In the genomic region with DNA sequence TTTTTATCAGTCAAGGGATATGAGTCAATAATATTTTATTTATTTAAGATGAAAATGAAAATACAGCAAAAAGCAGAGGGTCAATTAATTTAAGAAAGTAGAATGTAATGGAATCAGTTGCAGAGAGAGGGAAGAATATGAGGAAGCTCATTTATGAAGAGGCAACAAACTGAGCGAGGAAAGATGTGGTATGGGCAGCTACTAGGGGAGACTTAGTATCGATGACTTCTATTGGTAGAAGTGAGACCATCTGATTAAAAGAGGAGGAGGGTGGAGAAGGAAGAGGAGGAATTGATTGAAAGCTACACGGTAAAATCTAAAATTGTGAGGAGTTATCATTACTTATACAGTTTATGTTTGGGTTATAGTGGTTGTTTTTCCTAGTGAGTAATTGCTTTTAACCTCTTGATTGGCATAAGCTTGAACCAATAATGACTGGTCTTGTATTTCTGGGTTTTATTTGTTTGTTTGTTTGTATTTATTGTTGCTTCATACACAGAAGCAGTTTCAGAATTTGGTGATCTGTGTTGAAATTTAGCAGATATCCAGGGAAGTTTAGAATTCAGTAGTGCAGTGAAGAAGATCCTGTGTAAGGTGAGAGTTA, we compare ENCODE assay signal across 1 cellular context.
TF ChIP-seq lines count a peak whose summit lies in the region.

No MANE protein-coding gene starts in this region.

TF ChIP-seq in GM23338, 12 proteins besides CTCF, POLR2A, EP300 and RAD21:
- TF ChIP-seq ZNF114 (CRISPR knock-in tag; IDR thresholded peaks at IDR 0.05) (no peak), STAT1 (IDR thresholded peaks at IDR 0.05; ENCODE audit: unreplicated experiment) (no peak), ZNF331 (CRISPR knock-in tag; IDR thresholded peaks at IDR 0.05; ENCODE audit: low read depth) (no peak), POLR2AphosphoS5 (IDR thresholded peaks at IDR 0.05; ENCODE audit: low read depth) (no peak)
